ENCODE assay signal across 25 cellular contexts in genomic region chr10:33390046-33390445, GRCh38.
"Had no signal": no experiment of that assay in that cellular context is flagged by ENCODE, and none has a peak within 500 bp of the region (broad histone marks: within the 10 kb centered on the region; RNA-seq: fewer than 3 reads in every experiment).

No MANE protein-coding gene starts in this region.

- H3K4me2 ChIP-seq: neural progenitor cell had no signal

- H3K36me3 ChIP-seq: colonic mucosa, gastrocnemius medialis, heart right ventricle, lower lobe of right lung, neural progenitor cell, ovary, spleen, stomach, thoracic aorta, transverse colon, uterus had no signal

- H3K9me3 ChIP-seq: colonic mucosa, gastrocnemius medialis, heart right ventricle, lower lobe of right lung, ovary, spleen, stomach, thoracic aorta, transverse colon, uterus had no signal

- DNase-seq: colonic mucosa; effector CD4-positive, alpha-beta T cell; endodermal cell; gastrocnemius medialis; heart right ventricle; hypothalamus; kidney glomerular epithelial cell; lower lobe of right lung; nucleus accumbens; ovary; spleen; stimulated activated CD4-positive, alpha-beta T cell treated with anti-CD3 and anti-CD28 coated beads, Interleukin-15, amount 100 ng/mL, for 24 hours; stimulated activated CD4-positive, alpha-beta T cell treated with anti-CD3 and anti-CD28 coated beads, Interleukin-1b, Interleukin-23, amount 100 ng/mL, for 48 hours; stimulated activated CD4-positive, alpha-beta T cell treated with anti-CD3 and anti-CD28 coated beads, Interleukin-4, amount 100 ng/mL, for 24 hours; stomach; substantia nigra; transverse colon; uterus had no signal

- H3K27ac ChIP-seq: colonic mucosa, gastrocnemius medialis, heart right ventricle, lower lobe of right lung, neural progenitor cell, ovary, spleen, stomach, thoracic aorta, transverse colon, uterus had no signal

- H2AFZ ChIP-seq: neural progenitor cell had no signal

- H3K27me3 Mint-ChIP-seq: stimulated activated memory B cell treated with anti-CD40 and anti-IgM and Interleukin-4, amounts not matched to agents 10 μg/mL and 1 μg/mL and 100 μg/mL, for 72 hours had no signal

- H3K27ac Mint-ChIP-seq: endodermal cell; memory B cell; mesothelial cell of epicardium; natural killer cell treated with Interleukin-12 subunit alpha and Interleukin-12 subunit beta and Interleukin-15 and Interleukin-18, amount 100 ng/mL, for 72 hours; neural progenitor cell; progenitor cell of endocrine pancreas; stimulated activated memory B cell treated with anti-CD40 and anti-IgM and Interleukin-4, amounts not matched to agents 10 μg/mL and 1 μg/mL and 100 μg/mL, for 72 hours had no signal

- H3K9me3 Mint-ChIP-seq: endodermal cell; memory B cell; mesothelial cell of epicardium; natural killer cell treated with Interleukin-12 subunit alpha and Interleukin-12 subunit beta and Interleukin-15 and Interleukin-18, amount 100 ng/mL, for 72 hours; stimulated activated memory B cell treated with anti-CD40 and anti-IgM and Interleukin-4, amounts not matched to agents 10 μg/mL and 1 μg/mL and 100 μg/mL, for 72 hours had no signal

- H3K4me1 Mint-ChIP-seq: memory B cell; stimulated activated memory B cell treated with anti-CD40 and anti-IgM and Interleukin-4, amounts not matched to agents 10 μg/mL and 1 μg/mL and 100 μg/mL, for 72 hours had no signal

- ATAC-seq: gastrocnemius medialis; heart right ventricle; lower lobe of right lung; natural killer cell treated with Interleukin-12 subunit alpha and Interleukin-12 subunit beta and Interleukin-15 and Interleukin-18, amount 100 ng/mL, for 72 hours; stimulated activated memory B cell treated with anti-CD40 and anti-IgM and Interleukin-4, amounts not matched to agents 10 μg/mL and 1 μg/mL and 100 μg/mL, for 72 hours had no signal

- H3K4me3 Mint-ChIP-seq: endodermal cell; memory B cell; mesothelial cell of epicardium; natural killer cell treated with Interleukin-12 subunit alpha and Interleukin-12 subunit beta and Interleukin-15 and Interleukin-18, amount 100 ng/mL, for 72 hours; neural progenitor cell; stimulated activated memory B cell treated with anti-CD40 and anti-IgM and Interleukin-4, amounts not matched to agents 10 μg/mL and 1 μg/mL and 100 μg/mL, for 72 hours had no signal

- H3K9ac ChIP-seq: neural progenitor cell had no signal

- H3K4me1 ChIP-seq: colonic mucosa, gastrocnemius medialis, heart right ventricle, lower lobe of right lung, spleen, stomach, transverse colon, uterus had no signal

- H3K27me3 ChIP-seq: colonic mucosa, gastrocnemius medialis, neural progenitor cell, ovary, spleen, transverse colon, uterus had no signal

- H3K4me3 ChIP-seq: colonic mucosa, gastrocnemius medialis, heart right ventricle, lower lobe of right lung, neural progenitor cell, ovary, spleen, stomach, thoracic aorta, transverse colon, uterus had no signal
